31 cellular contexts compared by ENCODE assay signal in genomic region chr1:85659174-85659573, GRCh38.
"Had no signal": no experiment of that assay in that cellular context is flagged by ENCODE, and none has a peak within 500 bp of the region (broad histone marks: within the 10 kb centered on the region; RNA-seq: fewer than 3 reads in every experiment).

No MANE protein-coding gene starts in this region.

- H3K4me1 ChIP-seq: left lung, lower lobe of right lung, right atrium auricular region, testis, upper lobe of left lung, vagina had no signal

- DNase-seq: hippocampal formation; kidney glomerular epithelial cell; left cardiac atrium; left lung; lower lobe of right lung; mammary epithelial cell; mesendoderm; midbrain; mucosa of descending colon; naive thymus-derived CD4-positive, alpha-beta T cell; nucleus accumbens; ovary; right lobe of liver; stimulated activated CD4-positive, alpha-beta T cell treated with anti-CD3 and anti-CD28 coated beads, Interleukin-1b, Interleukin-23, amount 100 ng/mL, for 48 hours; stimulated activated CD4-positive, alpha-beta T cell treated with anti-CD3 and anti-CD28 coated beads, Interleukin-2, amount 100 ng/mL, for 48 hours; stimulated activated CD4-positive, alpha-beta T cell treated with anti-CD3 and anti-CD28 coated beads, Interleukin-4, amount 100 ng/mL, for 4 hours; stimulated activated CD8-positive, alpha-beta memory T cell treated with anti-CD3 and anti-CD28 coated beads, Interleukin-4, amount 100 ng/mL, for 48 hours; stimulated activated naive CD4-positive, alpha-beta T cell treated with Interleukin-2 at 50 U/mL for 16 hours; stimulated activated naive CD8-positive, alpha-beta T cell treated with anti-CD3 and anti-CD28 coated beads, Interleukin-15, amount 100 ng/mL, for 72 hours; substantia nigra; testis; thyroid gland; transverse colon; upper lobe of left lung had no signal

- H3K4me3 Mint-ChIP-seq: naive thymus-derived CD4-positive, alpha-beta T cell; natural killer cell treated with Interleukin-12 subunit alpha and Interleukin-12 subunit beta and Interleukin-15 and Interleukin-18, amount 100 ng/mL, for 72 hours; neural crest cell; stimulated activated memory B cell treated with anti-CD40 and anti-IgM and Interleukin-4, amounts not matched to agents 10 μg/mL and 1 μg/mL and 100 μg/mL, for 72 hours; stimulated activated naive CD8-positive, alpha-beta T cell treated with anti-CD3 and anti-CD28 coated beads, Interleukin-15, amount 100 ng/mL, for 72 hours had no signal

- H3K36me3 ChIP-seq: left lung, ovary, right lobe of liver, thyroid gland, vagina had no signal

- ATAC-seq: left cardiac atrium; left lung; lower lobe of right lung; mucosa of descending colon; naive thymus-derived CD4-positive, alpha-beta T cell; natural killer cell treated with Interleukin-12 subunit alpha and Interleukin-12 subunit beta and Interleukin-15 and Interleukin-18, amount 100 ng/mL, for 72 hours; right lobe of liver; stimulated activated memory B cell treated with anti-CD40 and anti-IgM and Interleukin-4, amounts not matched to agents 10 μg/mL and 1 μg/mL and 100 μg/mL, for 72 hours; stimulated activated naive CD8-positive, alpha-beta T cell treated with anti-CD3 and anti-CD28 coated beads, Interleukin-15, amount 100 ng/mL, for 72 hours had no signal

- H3K9me3 Mint-ChIP-seq: natural killer cell treated with Interleukin-12 subunit alpha and Interleukin-12 subunit beta and Interleukin-15 and Interleukin-18, amount 100 ng/mL, for 72 hours; neural crest cell; stimulated activated memory B cell treated with anti-CD40 and anti-IgM and Interleukin-4, amounts not matched to agents 10 μg/mL and 1 μg/mL and 100 μg/mL, for 72 hours; stimulated activated naive CD8-positive, alpha-beta T cell treated with anti-CD3 and anti-CD28 coated beads, Interleukin-15, amount 100 ng/mL, for 72 hours had no signal

- H3K27me3 Mint-ChIP-seq: naive thymus-derived CD4-positive, alpha-beta T cell; natural killer cell treated with Interleukin-12 subunit alpha and Interleukin-12 subunit beta and Interleukin-15 and Interleukin-18, amount 100 ng/mL, for 72 hours; progenitor cell of endocrine pancreas; stimulated activated memory B cell treated with anti-CD40 and anti-IgM and Interleukin-4, amounts not matched to agents 10 μg/mL and 1 μg/mL and 100 μg/mL, for 72 hours; stimulated activated naive CD8-positive, alpha-beta T cell treated with anti-CD3 and anti-CD28 coated beads, Interleukin-15, amount 100 ng/mL, for 72 hours had no signal

- H3K9me3 ChIP-seq: left lung, lower lobe of right lung, mucosa of descending colon, ovary, right atrium auricular region, right lobe of liver, testis, thyroid gland, transverse colon, upper lobe of left lung, vagina had no signal

- H3K4me1 Mint-ChIP-seq: neural crest cell; stimulated activated naive CD8-positive, alpha-beta T cell treated with anti-CD3 and anti-CD28 coated beads, Interleukin-15, amount 100 ng/mL, for 72 hours had no signal

- H3K4me3 ChIP-seq: left lung, lower lobe of right lung, mucosa of descending colon, ovary, right atrium auricular region, right lobe of liver, smooth muscle cell, testis, thyroid gland, transverse colon, upper lobe of left lung, vagina had no signal

- H3K27me3 ChIP-seq: left lung, ovary, right atrium auricular region, right lobe of liver, testis, thyroid gland, transverse colon, upper lobe of left lung, vagina had no signal

- H3K4me2 ChIP-seq: smooth muscle cell had no signal

- H3K27ac ChIP-seq: left lung, lower lobe of right lung, ovary, right atrium auricular region, right lobe of liver, testis, thyroid gland, transverse colon, upper lobe of left lung, vagina had no signal

- H3K27ac Mint-ChIP-seq: natural killer cell treated with Interleukin-12 subunit alpha and Interleukin-12 subunit beta and Interleukin-15 and Interleukin-18, amount 100 ng/mL, for 72 hours; progenitor cell of endocrine pancreas; stimulated activated memory B cell treated with anti-CD40 and anti-IgM and Interleukin-4, amounts not matched to agents 10 μg/mL and 1 μg/mL and 100 μg/mL, for 72 hours had no signal
